8 cellular contexts compared by ENCODE assay signal in the genomic region with DNA sequence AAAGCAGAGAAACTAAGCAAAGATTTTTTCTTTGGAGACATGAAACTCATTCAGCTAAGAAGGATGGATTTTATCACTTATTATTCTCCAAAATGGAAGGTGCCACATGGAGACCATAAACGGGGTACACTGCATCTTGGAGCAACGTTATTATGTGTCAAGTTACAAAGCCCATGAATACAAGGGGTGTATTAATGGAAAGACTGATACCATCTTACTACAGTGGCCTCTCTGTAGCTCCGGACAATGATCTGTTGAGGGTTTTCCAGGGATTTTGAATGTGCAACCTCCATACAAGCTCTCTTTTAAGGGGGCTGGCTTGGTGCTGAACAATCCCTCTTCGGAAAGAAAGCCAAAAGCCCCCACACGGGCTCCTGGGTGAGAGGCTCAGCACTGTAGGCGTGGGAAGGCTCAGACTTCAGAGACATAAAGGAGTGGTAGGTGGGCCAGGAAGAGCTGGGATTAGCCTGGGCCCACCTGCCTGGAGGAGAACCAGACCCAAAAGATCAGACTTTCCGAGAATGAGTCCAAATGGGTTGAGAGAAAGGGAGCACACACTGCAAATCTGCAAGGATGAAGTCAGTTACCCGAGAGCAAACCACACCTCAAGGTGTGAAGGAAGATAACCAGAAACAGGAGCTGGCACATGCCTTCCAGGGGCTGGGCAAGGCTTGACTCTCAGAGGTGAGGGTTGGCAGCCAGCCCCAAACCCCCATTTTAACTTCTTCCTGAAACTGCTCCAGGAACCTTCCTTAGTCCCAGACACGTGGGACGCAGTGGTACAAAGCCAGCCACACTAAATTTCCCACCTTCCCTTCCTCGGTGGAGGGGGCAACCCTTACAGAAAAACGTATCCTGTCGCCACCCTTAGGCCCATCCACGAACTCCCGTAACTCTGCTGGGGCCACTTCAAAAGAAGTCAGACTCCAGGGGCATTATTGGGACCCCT. TPM values are rescaled to one million over a fixed set of nuclear protein-coding genes. Genes with fewer than 3 reads are reported as not detected.
DNase-seq lines count a peak whose midpoint lies in the region; ATAC-seq and TF ChIP-seq lines count a peak whose summit lies in the region.

No MANE protein-coding gene starts in this region.

- intact Hi-C loops in ovary (cut with DNase I): no loop called here

- H3K36me3 ChIP-seq in ovary: no peaks in the 10 kb centered on the region

- no peak for TF ChIP-seq POLR2A in ovary (IDR thresholded peaks at IDR 0.05)

- 59 to 70% (median 65%) methylated on average over 15 of the region's 15 CpGs for WGBS in ovary, 3 donors

- ATAC-seq in activated CD4-positive, CD25-positive, alpha-beta regulatory T cell treated with anti-CD3 and anti-CD28 coated beads, Interleukin-2, amount 50 U/mL, for 24 hours: no peak
- ATAC-seq in HG03039 (IDR thresholded peaks at IDR 0.05; ENCODE audit: unreplicated experiment) (no peak), GM18868 (IDR thresholded peaks at IDR 0.05; ENCODE audit: unreplicated experiment) (no peak), GM19467 (IDR thresholded peaks at IDR 0.05; ENCODE audit: unreplicated experiment) (no peak)

- no peaks in the 10 kb centered on the region for H3K9me3 ChIP-seq in ovary

- DNase-seq in T-helper 9 cell (peak; percentile 15), fibroblast of mammary gland (ENCODE audit: low read depth) (no peak), ovary (no peak)

- TF ChIP-seq EP300 in ovary (IDR thresholded peaks at IDR 0.05): no peak

- H3K4me3 ChIP-seq in GM08714 (ENCODE audit: low read length) (peak overlapping the region; percentile 85), fibroblast of mammary gland (ENCODE audit: control insufficient read depth, low read depth, low read length) (peak overlapping the region; percentile 79), ovary (peak overlapping the region; percentile 93)

- no peaks in the 10 kb centered on the region for H3K27me3 ChIP-seq in ovary

- TF ChIP-seq CTCF in fibroblast of mammary gland (conservative IDR thresholded peaks at IDR 0.05; ENCODE audit: control insufficient read depth, insufficient read depth, low read depth, low read length) (no peak), ovary (IDR thresholded peaks at IDR 0.05) (no peak)

- H3K4me1 ChIP-seq in ovary (ENCODE audit: insufficient read depth): peaks cover 3% of the 10 kb centered on the region

- no peak overlapping the region for H3K27ac ChIP-seq in ovary

RNA-seq across cellular contexts. Expression of a gene that starts 1.5 kb away (rescaled TPM):
- total RNA-seq in ovary: 10 to 100 TPM; 11.1 to 44.3 (median 13.2) TPM
- 10 to 100 TPM in 1 of 2 donors, 1 to 10 TPM in 1; 9.5 to 12.1 TPM for polyA plus RNA-seq in ovary

RNA-seq across cellular contexts. Expression of a gene that starts 59.2 kb away (rescaled TPM):
- 10 to 100 TPM in 5 of 7 donors, 1 to 10 TPM in 2; 9.0 to 20.2 (median 10.4) TPM for total RNA-seq in ovary
- polyA plus RNA-seq in ovary: 10 to 100 TPM in 1 of 2 donors, 1 to 10 TPM in 1; 1.4 to 11.5 TPM
